ENCODE assay signal across 8 cellular contexts in genomic region chr19:7628589-7629311, GRCh38. TPM values are rescaled to one million over a fixed set of nuclear protein-coding genes. Genes with fewer than 3 reads are reported as not detected.
A peak's percentile ranks its signal among the peaks of the same experiment; 100 is the strongest.
DNase-seq lines count a peak whose midpoint lies in the region; ATAC-seq and TF ChIP-seq lines count a peak whose summit lies in the region.

No MANE protein-coding gene starts in this region.

- TF ChIP-seq CTCF in kidney epithelial cell (IDR thresholded peaks at IDR 0.05; ENCODE audit: insufficient read depth, low read length, poor library complexity, severe bottlenecking) = no peak
- no peak for TF ChIP-seq CTCF in testis (IDR thresholded peaks at IDR 0.05)

- peak overlapping the region; percentile 98 for H3K4me3 ChIP-seq in kidney epithelial cell (ENCODE audit: low read depth, low read length)
- H3K4me3 ChIP-seq in testis = peak overlapping the region; percentile 75 to 85

- peaks cover 2% of the 10 kb centered on the region for H3K36me3 ChIP-seq in kidney epithelial cell (ENCODE audit: control insufficient read depth, insufficient read depth, low read length)
- no peaks in the 10 kb centered on the region for H3K36me3 ChIP-seq in testis (ENCODE audit: low read depth, missing control alignments)

- H3K27ac ChIP-seq in adipose tissue (ENCODE audit: low read depth, low read length) (peak overlapping the region; percentile 32), testis (peak overlapping the region; percentile 6 to 69)

- no peaks in the 10 kb centered on the region for H3K27me3 Mint-ChIP-seq in T-helper 2 cell treated with Interferon-gamma antibody and Interleukin-4, amounts not matched to agents 5 μg/mL and 100 μg/mL, for 36 hours (ENCODE audit: low read depth)

- no peak for TF ChIP-seq POLR2A in testis (IDR thresholded peaks at IDR 0.05)

- DNase-seq in T-helper 2 cell treated with Interferon-gamma antibody and Interleukin-4, amounts not matched to agents 5 μg/mL and 100 μg/mL, for 36 hours (ENCODE audit: low spot score) = no peak
- no peak for DNase-seq in T-helper 2 cell
- no peak for DNase-seq in kidney epithelial cell (ENCODE audit: low read depth)
- no peak for DNase-seq in testis
- DNase-seq in NCI-H1048 (lab: John Stamatoyannopoulos, UW) = no peak
- no peak for DNase-seq in NCI-H1417 treated with DMSO at 0.1 percent for 48 hours (lab: John Stamatoyannopoulos, UW)

- intact Hi-C loops in testis (cut with DNase I; ENCODE audit: low total_unique reads) = no loop called here

- WGBS in adipose tissue, 3 donors = 3 to 5% (median 3%) methylated on average over 15 of the region's 15 CpGs
- WGBS in testis, 2 donors = 2 to 3% methylated on average over 15 of the region's 15 CpGs

- H3K4me1 Mint-ChIP-seq in T-helper 2 cell treated with Interferon-gamma antibody and Interleukin-4, amounts not matched to agents 5 μg/mL and 100 μg/mL, for 36 hours (ENCODE audit: low read depth) = peaks cover 27% of the 10 kb centered on the region

- no peaks in the 10 kb centered on the region for H3K9me3 Mint-ChIP-seq in T-helper 2 cell treated with Interferon-gamma antibody and Interleukin-4, amounts not matched to agents 5 μg/mL and 100 μg/mL, for 36 hours

- peaks cover 20% of the 10 kb centered on the region for H3K4me1 ChIP-seq in testis

- H3K27ac Mint-ChIP-seq in T-helper 2 cell treated with Interferon-gamma antibody and Interleukin-4, amounts not matched to agents 5 μg/mL and 100 μg/mL, for 36 hours = peak overlapping the region; percentile 99

- H3K9me3 ChIP-seq in testis = no peaks in the 10 kb centered on the region

- H3K27me3 ChIP-seq in kidney epithelial cell (ENCODE audit: control insufficient read depth, insufficient read depth, low read length) = no peaks in the 10 kb centered on the region
- no peaks in the 10 kb centered on the region for H3K27me3 ChIP-seq in testis

- ATAC-seq in HG03342 (IDR thresholded peaks at IDR 0.05; ENCODE audit: unreplicated experiment) = no peak

- H3K4me3 Mint-ChIP-seq in T-helper 2 cell treated with Interferon-gamma antibody and Interleukin-4, amounts not matched to agents 5 μg/mL and 100 μg/mL, for 36 hours = peak overlapping the region; percentile 95

- peaks cover 11% of the 10 kb centered on the region for H3K36me3 Mint-ChIP-seq in T-helper 2 cell treated with Interferon-gamma antibody and Interleukin-4, amounts not matched to agents 5 μg/mL and 100 μg/mL, for 36 hours (ENCODE audit: low read depth)

RNA-seq across cellular contexts. Expression of gene XAB2, which starts 0.6 kb away (rescaled TPM):
- 10 to 100 TPM; 23.3 to 33.7 (median 29.4) TPM for polyA plus RNA-seq in adipose tissue
- total RNA-seq in kidney epithelial cell = 48.1 and 53.5 TPM in 2 replicates
- total RNA-seq in testis = 100 to 1,000 TPM in 1 of 2 donors, 10 to 100 TPM in 1; 97.2 to 128 TPM
- 90.3 TPM for polyA plus RNA-seq in testis (ENCODE audit: insufficient read depth, low read depth, low replicate concordance)

RNA-seq across cellular contexts. Expression of gene PET100, which starts 0.8 kb away (rescaled TPM):
- polyA plus RNA-seq in adipose tissue (100 to 1,000 TPM in 1 of 3 donors, 10 to 100 TPM in 2; 39.6 to 101 (median 62.3) TPM), testis (ENCODE audit: insufficient read depth, low read depth, low replicate concordance) (64.0 TPM)
- total RNA-seq in kidney epithelial cell (9.9 and 30.2 TPM in 2 replicates), testis (10 to 100 TPM; 25.3 to 26.9 TPM)

RNA-seq across cellular contexts. Expression of gene PCP2, which starts 4.8 kb away (rescaled TPM):
- 1 to 10 TPM in 1 of 3 donors, under 1 TPM in 1, not detected in 1; 0.10 to 3.7 TPM for polyA plus RNA-seq in adipose tissue
- total RNA-seq in kidney epithelial cell = 0.75 TPM in 1 of 2 replicates, not detected in the other
- 100 to 1,000 TPM in 1 of 2 donors, 10 to 100 TPM in 1; 38.2 to 130 TPM for total RNA-seq in testis
- 164 TPM for polyA plus RNA-seq in testis (ENCODE audit: insufficient read depth, low read depth, low replicate concordance)

RNA-seq across cellular contexts. Expression of gene STXBP2, which starts 8.2 kb away (rescaled TPM):
- polyA plus RNA-seq in adipose tissue = 100 to 1,000 TPM in 1 of 3 donors, 10 to 100 TPM in 2; 43.6 to 114 (median 83.1) TPM
- 65.7 and 73.9 TPM in 2 replicates for total RNA-seq in kidney epithelial cell
- 100 to 1,000 TPM; 155 to 156 TPM for total RNA-seq in testis
- polyA plus RNA-seq in testis (ENCODE audit: insufficient read depth, low read depth, low replicate concordance) = 135 TPM

RNA-seq across cellular contexts. Expression of gene CAMSAP3, which starts 33.1 kb away (rescaled TPM):
- 10 to 100 TPM in 1 of 3 donors, 1 to 10 TPM in 1, under 1 TPM in 1; 0.11 to 23.1 (median 2.2) TPM for polyA plus RNA-seq in adipose tissue
- total RNA-seq in kidney epithelial cell = 12.6 and 17.2 TPM in 2 replicates
- 100 to 1,000 TPM in 1 of 2 donors, 10 to 100 TPM in 1; 64.7 to 104 TPM for total RNA-seq in testis
- 32.4 TPM for polyA plus RNA-seq in testis (ENCODE audit: insufficient read depth, low read depth, low replicate concordance)

Comparison
In these comparisons a context has a peak if more than half of its experiments do, and no peak if none do; other contexts are left out.
1. RNA of gene PCP2, which starts 4.8 kb away (total RNA-seq): 38.2 to 130 TPM in testis; 0.75 TPM in kidney epithelial cell; every median in the first group is over 10 times any median in the second.